In the genomic region with DNA sequence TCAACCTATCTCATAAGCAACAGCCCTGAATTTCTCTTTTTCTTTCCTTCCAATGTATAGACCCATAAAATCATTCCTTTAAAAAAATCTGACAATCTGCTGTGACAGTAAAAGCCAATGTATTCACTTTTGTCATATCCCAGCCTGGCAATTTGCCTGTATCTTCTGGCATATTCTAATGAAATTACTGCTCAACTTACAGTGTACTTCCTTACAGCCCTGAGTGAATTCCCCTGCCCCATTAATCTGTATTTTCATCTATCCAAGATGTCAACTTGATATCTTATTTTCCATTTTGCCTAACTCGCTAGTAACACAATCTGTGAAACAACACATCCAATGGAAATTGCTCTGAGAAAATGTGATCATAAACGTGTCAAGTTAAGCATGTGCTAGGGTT, we compare ENCODE assay signal across 23 cellular contexts. TPM values are rescaled to one million over a fixed set of nuclear protein-coding genes. Genes with fewer than 3 reads are reported as not detected.
"Had no signal": no experiment of that assay in that cellular context is flagged by ENCODE, and none has a peak within 500 bp of the region (broad histone marks: within the 10 kb centered on the region; RNA-seq: fewer than 3 reads in every experiment).

No MANE protein-coding gene starts in this region.

- H3K4me3 ChIP-seq: K562 had no signal

- DNase-seq: Kasumi-1, MV-4-11, NCI-H1048, NCI-H1105, NCI-H1417, NCI-H146, NCI-H1694 treated with DMSO at 0.1 percent for 48 hours, NCI-H1930, NCI-H2081, NCI-H2107, NCI-H2227 treated with DMSO at 0.1 percent for 48 hours, NCI-H524, NCI-H69, NCI-H774, SHP77 had no signal

- ATAC-seq: K562 had no signal

- H3K9ac ChIP-seq: KMS-11 had no signal

- H3K27ac ChIP-seq: HL-60, KMS-11, RWPE1 had no signal

- H3K36me3 Mint-ChIP-seq: IgD-negative memory B cell had no signal

- H3K27ac Mint-ChIP-seq: IgD-negative memory B cell had no signal

- H3K4me3 Mint-ChIP-seq: IgD-negative memory B cell had no signal

- H3K4me2 ChIP-seq: KMS-11 had no signal

- FAIRE-seq: HTR-8/SVneo, K562 had no signal

RNA-seq across cellular contexts. Expression of a gene that starts 18.0 kb away (rescaled TPM):
- total RNA-seq: K562, MCF 10A, SK-MEL-5 had no signal
- polyA plus RNA-seq: IgD-negative memory B cell had no signal
